Comparison of ENCODE assay signal across 26 cellular contexts in the genomic region with DNA sequence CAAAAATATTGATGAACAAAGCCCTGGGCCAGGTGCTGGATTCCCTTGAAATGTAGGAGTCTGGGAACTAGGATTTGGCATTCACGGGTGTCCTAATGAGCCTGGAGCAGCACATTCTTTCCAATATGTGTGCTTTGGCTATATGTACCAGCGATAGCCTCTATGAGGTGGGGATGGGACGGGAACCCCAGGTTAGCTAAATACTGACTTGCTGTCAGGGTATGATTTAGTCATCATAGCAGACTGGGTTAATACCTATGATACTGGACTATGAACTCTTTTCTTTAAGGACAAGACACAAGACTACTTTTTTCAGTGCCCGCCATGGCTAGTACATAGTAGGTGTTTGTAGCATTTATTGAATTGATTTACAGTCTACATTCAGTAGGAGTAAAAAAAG.
"Had no signal": no experiment of that assay in that cellular context is flagged by ENCODE, and none has a peak within 500 bp of the region (broad histone marks: within the 10 kb centered on the region; RNA-seq: fewer than 3 reads in every experiment).

No MANE protein-coding gene starts in this region.

- H3K4me3 ChIP-seq: MG63, PC-9, Peyer's patch, SJCRH30 had no signal

- FAIRE-seq: HepG2 had no signal

- H3K27ac ChIP-seq: PC-9, Peyer's patch, SJCRH30 had no signal

- H3K4me2 ChIP-seq: PC-9 had no signal

- H3K9me3 ChIP-seq: MG63, Peyer's patch, SJCRH30 had no signal

- H3K4me1 ChIP-seq: Peyer's patch, SJCRH30 had no signal

- H3K27me3 ChIP-seq: MG63, Peyer's patch, SJCRH30 had no signal

- H2AFZ ChIP-seq: PC-9 had no signal

- ATAC-seq: Right ventricle myocardium inferior, SK-N-SH treated with all-trans-retinoic acid at 6 μM for 48 hours had no signal

- H3K36me3 ChIP-seq: MG63, Peyer's patch, SJCRH30 had no signal

- DNase-seq: IMR-90, Karpas-422, KG1, MG63, NCI-H1092, NCI-H1105 treated with DMSO at 0.1 percent for 48 hours, NCI-H1417 treated with DMSO at 0.1 percent for 48 hours, NCI-H146, NCI-H1694 treated with DMSO at 0.1 percent for 48 hours, NCI-H1930, NCI-H2081, NCI-H2171, NCI-H226, NCI-H446, NCI-H510A, NCI-H524 treated with DMSO at 0.1 percent for 48 hours, NCI-H69, NCI-H774, OCI-M1, PC-9, Peyer's patch, SHP77 treated with DMSO at 0.1 percent for 48 hours, SJCRH30 had no signal
